In the genomic region with DNA sequence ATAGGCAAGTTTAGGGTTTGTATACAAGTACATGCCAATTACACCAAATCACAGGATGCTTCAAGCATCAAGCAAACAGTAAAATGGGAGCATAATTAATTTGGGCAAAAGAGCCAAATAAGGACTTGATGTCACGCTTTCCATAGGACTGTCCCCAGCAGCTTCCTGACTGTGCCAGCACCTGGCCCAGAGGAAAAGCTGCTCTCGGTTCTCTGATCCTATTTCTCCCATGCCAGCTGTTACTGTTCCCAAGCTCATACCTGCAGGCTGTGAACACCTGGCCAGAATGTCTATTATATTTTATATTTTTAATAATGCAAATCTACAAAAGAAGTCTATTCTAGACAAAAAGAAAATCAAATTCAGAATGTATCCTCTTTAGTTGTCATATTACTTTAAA, we compare ENCODE assay signal across 19 cellular contexts. TPM values are rescaled to one million over a fixed set of nuclear protein-coding genes. Genes with fewer than 3 reads are reported as not detected.
DNase-seq lines count a peak whose midpoint lies in the region; ATAC-seq and TF ChIP-seq lines count a peak whose summit lies in the region.
"Had no signal": no experiment of that assay in that cellular context is flagged by ENCODE, and none has a peak within 500 bp of the region (broad histone marks: within the 10 kb centered on the region; RNA-seq: fewer than 3 reads in every experiment).

No MANE protein-coding gene starts in this region.

- no peaks in the 10 kb centered on the region for H3K4me1 ChIP-seq in Panc1 (ENCODE audit: control insufficient read depth, insufficient read depth, low read length)
- H3K4me1 ChIP-seq: A549, BE2C, HAP-1 had no signal

- no peaks in the 10 kb centered on the region for H3K27me3 ChIP-seq in Panc1 (ENCODE audit: control insufficient read depth, insufficient read depth, low read length)
- H3K27me3 ChIP-seq: BE2C had no signal

- intact Hi-C loops in Panc1 (cut with micrococcal nuclease; ENCODE audit: unreplicated experiment), result no loop called here
- intact Hi-C loops in posterior vena cava (cut with DNase I), result no loop called here

- BruUV-seq in Panc1 (replicated peaks; lab: Mats Ljungman, UMichigan), result TSS peak; percentile 2

- POLR2A ChIA-PET in Panc1 (lab: Charles Lee), result no interaction called here

- H3K36me3 ChIP-seq in Panc1 (ENCODE audit: control insufficient read depth, insufficient read depth, low read length), result peaks cover 34% of the 10 kb centered on the region

- in situ Hi-C loops in Panc1 (cut with HindIII; ENCODE audit: low pct_unique_long_range_greater_than_20kb, low sequenced_read_pairs), result no loop called here

- ATAC-seq in Panc1 (no peak), GM21360 (IDR thresholded peaks at IDR 0.05; ENCODE audit: unreplicated experiment) (no peak), GM18873 (IDR thresholded peaks at IDR 0.05; ENCODE audit: low FRiP score, unreplicated experiment) (no peak), GM18870 (IDR thresholded peaks at IDR 0.05; ENCODE audit: unreplicated experiment) (no peak)
- ATAC-seq: A549 had no signal

- H3K4me3 ChIP-seq in Panc1 (ENCODE audit: low read depth in 2 of 2, low read length in 2 of 2), result no peak overlapping the region
- H3K4me3 ChIP-seq: A549, HAP-1 had no signal

- TF ChIP-seq CTCF in Panc1 (IDR thresholded peaks at IDR 0.05), result no peak

- CTCF ChIA-PET in Panc1 (lab: Charles Lee), result no interaction called here

- H3K9me3 ChIP-seq in Panc1 (ENCODE audit: control insufficient read depth, insufficient read depth, low read depth, low read length), result no peaks in the 10 kb centered on the region
- H3K9me3 ChIP-seq: A549, BE2C, HAP-1 had no signal

- DNase-seq in DMS53 (lab: John Stamatoyannopoulos, UW) (peak; percentile 59), DMS53 treated with DMSO at 0.1 percent for 48 hours (lab: John Stamatoyannopoulos, UW; ENCODE audit: unreplicated experiment) (peak; percentile 2), Panc1 (ENCODE audit: low read depth, low spot score) (no peak), posterior vena cava (ENCODE audit: low spot score) (peak; percentile 15), NCI-H510A (lab: John Stamatoyannopoulos, UW) (no peak)
- DNase-seq: CD4-positive, alpha-beta memory T cell; DND-41; GDM1; IMR-90 had no signal

- H3K27ac ChIP-seq in Panc1 (ENCODE audit: low read length), result no peak overlapping the region
- H3K27ac ChIP-seq: A549, C4-2B had no signal

RNA-seq across cellular contexts. Expression of gene ZXDC, which starts 12.2 kb away (rescaled TPM):
- total RNA-seq in Panc1 (2021; ENCODE audit: unreplicated experiment) (33.3 TPM), posterior vena cava (10 to 100 TPM; 26.8 to 26.9 TPM)
- polyA plus RNA-seq in Panc1 (2012; ENCODE audit: insufficient read length), result 23.0 TPM

RNA-seq across cellular contexts. Expression of gene UROC1, which starts 54.1 kb away (rescaled TPM):
- total RNA-seq in Panc1 (2021; ENCODE audit: unreplicated experiment) (not detected), posterior vena cava (not detected)
- not detected for polyA plus RNA-seq in Panc1 (2012; ENCODE audit: insufficient read length)
- total RNA-seq: CD4-positive, alpha-beta memory T cell; H1; HT-29; IMR-90 had no signal
- polyA plus RNA-seq: A549; AG04450; CD4-positive, alpha-beta memory T cell; IMR-90 had no signal

Comparison
In these comparisons a context has a peak if more than half of its experiments do, and no peak if none do; other contexts are left out.
1. DNase-seq: peak in DMS53 (single experiment), DMS53 treated with DMSO at 0.1 percent for 48 hours (single experiment) and posterior vena cava (single experiment); none in Panc1 (single experiment) and NCI-H510A (single experiment).